In genomic region chr2:44763275-44763674, GRCh38 we compare ENCODE assay signal across 38 cellular contexts.
"Had no signal": no experiment of that assay in that cellular context is flagged by ENCODE, and none has a peak within 500 bp of the region (broad histone marks: within the 10 kb centered on the region; RNA-seq: fewer than 3 reads in every experiment).

No MANE protein-coding gene starts in this region.

- H3K9me3 ChIP-seq: ascending aorta had no signal

- H3K27me3 Mint-ChIP-seq: activated naive CD4-positive, alpha-beta T cell treated with anti-CD3 and anti-CD28 coated beads, Interleukin-2, amount 50 U/mL, for 24 hours; activated naive CD8-positive, alpha-beta T cell; activated naive CD8-positive, alpha-beta T cell treated with anti-CD3 and anti-CD28 coated beads, Interleukin-2, amount 10 ng/mL, durations not matched to agents 7 days and 5 days; activated naive CD8-positive, alpha-beta T cell treated with anti-CD3 and anti-CD28 coated beads, Interleukin-2, amount 50 U/mL, for 24 hours; central memory CD8-positive, alpha-beta T cell had no signal

- H3K9me3 Mint-ChIP-seq: activated CD4-positive, alpha-beta memory T cell treated with anti-CD3 and anti-CD28 coated beads, Interleukin-2, amount 10 ng/mL, durations not matched to agents 7 days and 5 days; activated CD4-positive, alpha-beta T cell treated with anti-CD3 and anti-CD28 coated beads, Interleukin-2, amount 10 ng/mL, durations not matched to agents 7 days and 5 days; activated naive CD4-positive, alpha-beta T cell treated with anti-CD3 and anti-CD28 coated beads, Interleukin-2, amount 10 ng/mL, durations not matched to agents 7 days and 5 days; activated naive CD4-positive, alpha-beta T cell treated with anti-CD3 and anti-CD28 coated beads, Interleukin-2, amount 50 U/mL, for 24 hours; activated naive CD8-positive, alpha-beta T cell treated with anti-CD3 and anti-CD28 coated beads, Interleukin-2, amount 10 ng/mL, durations not matched to agents 7 days and 5 days; activated naive CD8-positive, alpha-beta T cell treated with anti-CD3 and anti-CD28 coated beads, Interleukin-2, amount 50 U/mL, for 24 hours; activated T-cell treated with anti-CD3 and anti-CD28 coated beads, Interleukin-2, amount 50 U/mL, for 24 hours; activated T-helper 2 cell treated with anti-CD3 and anti-CD28 coated beads, Interferon-gamma antibody, Interleukin-2, Interleukin-4, amounts not matched to agents 10 μg/mL and 5 μg/mL and 100 μg/mL, durations not matched to agents 14 hours and 24 hours and 36 hours; brain; central memory CD8-positive, alpha-beta T cell; T-helper 1 cell treated with Interleukin-12 subunit alpha and Interleukin-12 subunit beta and Interleukin-4 antibody, amounts not matched to agents 30 μg/mL and 1 μg/mL, for 36 hours; T-helper 2 cell treated with Interferon-gamma antibody and Interleukin-4, amounts not matched to agents 5 μg/mL and 100 μg/mL, for 36 hours had no signal

- DNase-seq: activated CD4-positive, alpha-beta memory T cell treated with anti-CD3 and anti-CD28 coated beads, Interleukin-2, amount 10 ng/mL, durations not matched to agents 7 days and 5 days; activated CD4-positive, alpha-beta T cell treated with anti-CD3 and anti-CD28 coated beads for 1 hour; activated CD4-positive, alpha-beta T cell treated with anti-CD3 and anti-CD28 coated beads for 36 hours; activated CD4-positive, alpha-beta T cell treated with anti-CD3 and anti-CD28 coated beads for 48 hours; activated CD4-positive, alpha-beta T cell treated with anti-CD3 and anti-CD28 coated beads, Interleukin-2, amount 10 ng/mL, durations not matched to agents 7 days and 5 days; activated CD4-positive, alpha-beta T cell treated with anti-CD3 and anti-CD28 coated beads, Interleukin-2, amount 50 U/mL, for 48 hours; activated CD4-positive, CD25-positive, alpha-beta regulatory T cell; activated CD8-positive, alpha-beta memory T cell treated with anti-CD3 and anti-CD28 coated beads for 24 hours; activated CD8-positive, alpha-beta memory T cell treated with anti-CD3 and anti-CD28 coated beads, Interleukin-2, amount 10 ng/mL, durations not matched to agents 7 days and 5 days; activated CD8-positive, alpha-beta memory T cell treated with anti-CD3 and anti-CD28 coated beads, Interleukin-2, amount 50 U/mL, for 48 hours; activated CD8-positive, alpha-beta T cell treated with anti-CD3 and anti-CD28 coated beads, Interleukin-2, amount 10 ng/mL, durations not matched to agents 7 days and 5 days; activated effector memory CD4-positive, alpha-beta T cell treated with Interleukin-2 at 50 U/mL for 16 hours; activated gamma-delta T cell; activated naive CD4-positive, alpha-beta T cell treated with anti-CD3 and anti-CD28 coated beads, Interleukin-2, amount 10 ng/mL, durations not matched to agents 7 days and 5 days; activated naive CD4-positive, alpha-beta T cell treated with Interleukin-2 at 50 U/mL for 16 hours; activated naive CD8-positive, alpha-beta T cell treated with anti-CD3 and anti-CD28 coated beads, Interleukin-2, amount 10 ng/mL, durations not matched to agents 7 days and 5 days; activated naive CD8-positive, alpha-beta T cell treated with anti-CD3 and anti-CD28 coated beads, Interleukin-2, amount 50 U/mL, for 24 hours; activated T-cell treated with anti-CD3 and anti-CD28 coated beads, Interleukin-2, amount 50 U/mL, for 24 hours; activated T-cell treated with anti-CD3 and anti-CD28 coated beads, Interleukin-2, amount 50 U/mL, for 48 hours; amygdala; anterior cingulate cortex; caudate nucleus; cerebellar nuclear complex; T-helper 2 cell; T-helper 9 cell had no signal

- H3K4me3 Mint-ChIP-seq: activated CD4-positive, alpha-beta memory T cell treated with anti-CD3 and anti-CD28 coated beads, Interleukin-2, amount 10 ng/mL, durations not matched to agents 7 days and 5 days; activated CD4-positive, alpha-beta T cell treated with anti-CD3 and anti-CD28 coated beads for 36 hours; activated CD4-positive, alpha-beta T cell treated with anti-CD3 and anti-CD28 coated beads, Interleukin-2, amount 10 ng/mL, durations not matched to agents 7 days and 5 days; activated CD8-positive, alpha-beta memory T cell treated with anti-CD3 and anti-CD28 coated beads, Interleukin-2, amount 10 ng/mL, durations not matched to agents 7 days and 5 days; activated CD8-positive, alpha-beta T cell treated with anti-CD3 and anti-CD28 coated beads, Interleukin-2, amount 10 ng/mL, durations not matched to agents 7 days and 5 days; activated naive CD4-positive, alpha-beta T cell treated with anti-CD3 and anti-CD28 coated beads, Interleukin-2, amount 10 ng/mL, durations not matched to agents 7 days and 5 days; activated naive CD4-positive, alpha-beta T cell treated with anti-CD3 and anti-CD28 coated beads, Interleukin-2, amount 50 U/mL, for 24 hours; activated naive CD8-positive, alpha-beta T cell; activated naive CD8-positive, alpha-beta T cell treated with anti-CD3 and anti-CD28 coated beads, Interleukin-2, amount 10 ng/mL, durations not matched to agents 7 days and 5 days; activated naive CD8-positive, alpha-beta T cell treated with anti-CD3 and anti-CD28 coated beads, Interleukin-2, amount 50 U/mL, for 24 hours; activated T-cell treated with anti-CD3 and anti-CD28 coated beads, Interleukin-2, amount 50 U/mL, for 24 hours; brain; central memory CD8-positive, alpha-beta T cell; T-helper 1 cell treated with Interleukin-12 subunit alpha and Interleukin-12 subunit beta and Interleukin-4 antibody, amounts not matched to agents 30 μg/mL and 1 μg/mL, for 36 hours; T-helper 2 cell treated with Interferon-gamma antibody and Interleukin-4, amounts not matched to agents 5 μg/mL and 100 μg/mL, for 36 hours had no signal

- H3K4me1 Mint-ChIP-seq: activated CD4-positive, alpha-beta T cell treated with anti-CD3 and anti-CD28 coated beads for 36 hours; activated CD4-positive, alpha-beta T cell treated with anti-CD3 and anti-CD28 coated beads, Interleukin-2, amount 10 ng/mL, durations not matched to agents 7 days and 5 days; activated naive CD4-positive, alpha-beta T cell treated with anti-CD3 and anti-CD28 coated beads, Interleukin-2, amount 10 ng/mL, durations not matched to agents 7 days and 5 days; activated naive CD4-positive, alpha-beta T cell treated with anti-CD3 and anti-CD28 coated beads, Interleukin-2, amount 50 U/mL, for 24 hours; activated naive CD8-positive, alpha-beta T cell treated with anti-CD3 and anti-CD28 coated beads, Interleukin-2, amount 50 U/mL, for 24 hours had no signal

- FAIRE-seq: bronchial epithelial cell, TTC549 had no signal

- H3K36me3 Mint-ChIP-seq: activated CD8-positive, alpha-beta memory T cell treated with anti-CD3 and anti-CD28 coated beads, Interleukin-2, amount 10 ng/mL, durations not matched to agents 7 days and 5 days; activated naive CD4-positive, alpha-beta T cell treated with anti-CD3 and anti-CD28 coated beads, Interleukin-2, amount 10 ng/mL, durations not matched to agents 7 days and 5 days; activated naive CD8-positive, alpha-beta T cell treated with anti-CD3 and anti-CD28 coated beads, Interleukin-2, amount 10 ng/mL, durations not matched to agents 7 days and 5 days; brain had no signal

- H3K4me3 ChIP-seq: ascending aorta, cardiac muscle cell had no signal

- H3K27me3 ChIP-seq: ascending aorta had no signal

- H3K36me3 ChIP-seq: ascending aorta, cardiac muscle cell had no signal

- ATAC-seq: activated CD4-positive, alpha-beta T cell treated with anti-CD3 and anti-CD28 coated beads for 36 hours; activated CD4-positive, CD25-positive, alpha-beta regulatory T cell treated with anti-CD3 and anti-CD28 coated beads, Interleukin-2, amount 50 U/mL, for 24 hours; activated CD8-positive, alpha-beta memory T cell treated with anti-CD3 and anti-CD28 coated beads, Interleukin-2, amount 10 ng/mL, durations not matched to agents 7 days and 5 days; activated CD8-positive, alpha-beta T cell treated with anti-CD3 and anti-CD28 coated beads, Interleukin-2, amount 10 ng/mL, durations not matched to agents 7 days and 5 days; activated naive CD8-positive, alpha-beta T cell treated with anti-CD3 and anti-CD28 coated beads, Interleukin-2, amount 50 U/mL, for 24 hours had no signal

- H3K27ac ChIP-seq: ascending aorta, cardiac muscle cell, VCaP had no signal

- H3K4me1 ChIP-seq: ascending aorta had no signal

- H3K27ac Mint-ChIP-seq: activated CD4-positive, alpha-beta memory T cell treated with anti-CD3 and anti-CD28 coated beads, Interleukin-2, amount 10 ng/mL, durations not matched to agents 7 days and 5 days; activated CD4-positive, alpha-beta T cell treated with anti-CD3 and anti-CD28 coated beads for 36 hours; activated CD4-positive, alpha-beta T cell treated with anti-CD3 and anti-CD28 coated beads, Interleukin-2, amount 10 ng/mL, durations not matched to agents 7 days and 5 days; activated CD8-positive, alpha-beta memory T cell treated with anti-CD3 and anti-CD28 coated beads, Interleukin-2, amount 10 ng/mL, durations not matched to agents 7 days and 5 days; activated CD8-positive, alpha-beta T cell treated with anti-CD3 and anti-CD28 coated beads, Interleukin-2, amount 10 ng/mL, durations not matched to agents 7 days and 5 days; activated naive CD4-positive, alpha-beta T cell treated with anti-CD3 and anti-CD28 coated beads, Interleukin-2, amount 10 ng/mL, durations not matched to agents 7 days and 5 days; activated naive CD4-positive, alpha-beta T cell treated with anti-CD3 and anti-CD28 coated beads, Interleukin-2, amount 50 U/mL, for 24 hours; activated naive CD8-positive, alpha-beta T cell; activated naive CD8-positive, alpha-beta T cell treated with anti-CD3 and anti-CD28 coated beads, Interleukin-2, amount 10 ng/mL, durations not matched to agents 7 days and 5 days; activated naive CD8-positive, alpha-beta T cell treated with anti-CD3 and anti-CD28 coated beads, Interleukin-2, amount 50 U/mL, for 24 hours; activated T-cell treated with anti-CD3 and anti-CD28 coated beads, Interleukin-2, amount 50 U/mL, for 24 hours; activated T-helper 2 cell treated with anti-CD3 and anti-CD28 coated beads, Interferon-gamma antibody, Interleukin-2, Interleukin-4, amounts not matched to agents 10 μg/mL and 5 μg/mL and 100 μg/mL, durations not matched to agents 14 hours and 24 hours and 36 hours; brain; T-helper 1 cell treated with Interleukin-12 subunit alpha and Interleukin-12 subunit beta and Interleukin-4 antibody, amounts not matched to agents 30 μg/mL and 1 μg/mL, for 36 hours; T-helper 2 cell treated with Interferon-gamma antibody and Interleukin-4, amounts not matched to agents 5 μg/mL and 100 μg/mL, for 36 hours had no signal
